In genomic region chr6:108914235-108915022, GRCh38 we compare ENCODE assay signal across 8 cellular contexts.
A peak's percentile ranks its signal among the peaks of the same experiment; 100 is the strongest.
DNase-seq lines count a peak whose midpoint lies in the region; ATAC-seq and TF ChIP-seq lines count a peak whose summit lies in the region.

No MANE protein-coding gene starts in this region.

- H3K27ac Mint-ChIP-seq in CD14-positive monocyte: no peak overlapping the region
- no peak overlapping the region for H3K27ac Mint-ChIP-seq in activated CD8-positive, alpha-beta T cell treated with anti-CD3 and anti-CD28 coated beads for 36 hours

- 49 to 69% methylated on average over 2 to 3 of the region's 4 CpGs for WGBS in gastroesophageal sphincter (ENCODE audit: low coverage in 1 of 2), 2 donors

- H3K36me3 Mint-ChIP-seq in CD14-positive monocyte: no peaks in the 10 kb centered on the region
- H3K36me3 Mint-ChIP-seq in activated CD8-positive, alpha-beta T cell treated with anti-CD3 and anti-CD28 coated beads for 36 hours (ENCODE audit: low read depth): no peaks in the 10 kb centered on the region

- no peak for TF ChIP-seq EP300 in gastroesophageal sphincter (IDR thresholded peaks at IDR 0.05)

- no peaks in the 10 kb centered on the region for H3K36me3 ChIP-seq in gastroesophageal sphincter

- no peak overlapping the region for H3K4me3 ChIP-seq in gastroesophageal sphincter

- TF ChIP-seq CTCF in CD14-positive monocyte (IDR thresholded peaks at IDR 0.05) (peak; percentile 65), gastroesophageal sphincter (IDR thresholded peaks at IDR 0.05) (peak in 3 of 4 experiments; percentile 21 to 31 (median 25))
- peak; percentile 90 for TF ChIP-seq CTCF in activated CD8-positive, alpha-beta T cell treated with anti-CD3 and anti-CD28 coated beads for 36 hours (IDR thresholded peaks at IDR 0.05)

- peak; percentile 73 for ATAC-seq in activated CD8-positive, alpha-beta T cell treated with anti-CD3 and anti-CD28 coated beads for 36 hours
- ATAC-seq in gastroesophageal sphincter (peak; percentile 79), GM19035 (IDR thresholded peaks at IDR 0.05; ENCODE audit: unreplicated experiment) (no peak)

- H3K9me3 Mint-ChIP-seq in CD14-positive monocyte: peaks cover 0 to 2% (median 0%) of the 10 kb centered on the region in 7 donors
- no peaks in the 10 kb centered on the region for H3K9me3 Mint-ChIP-seq in activated CD8-positive, alpha-beta T cell treated with anti-CD3 and anti-CD28 coated beads for 36 hours

- peak overlapping the region in 2 of 4 donors; percentile 6 to 56 for H3K27ac ChIP-seq in gastroesophageal sphincter

- peaks cover 1 to 6% (median 3%) of the 10 kb centered on the region in 3 donors for H3K27me3 Mint-ChIP-seq in CD14-positive monocyte (ENCODE audit: low read depth in 3 of 3)
- no peaks in the 10 kb centered on the region for H3K27me3 Mint-ChIP-seq in activated CD8-positive, alpha-beta T cell treated with anti-CD3 and anti-CD28 coated beads for 36 hours

- no peaks in the 10 kb centered on the region for H3K27me3 ChIP-seq in gastroesophageal sphincter

- H3K4me3 Mint-ChIP-seq in CD14-positive monocyte: no peak overlapping the region
- no peak overlapping the region for H3K4me3 Mint-ChIP-seq in activated CD8-positive, alpha-beta T cell treated with anti-CD3 and anti-CD28 coated beads for 36 hours

- POLR2A ChIA-PET in activated CD8-positive, alpha-beta T cell treated with anti-CD3 and anti-CD28 coated beads for 36 hours (lab: Charles Lee): interaction anchor here (1.6 kb wide), 1 partner anchor 39 kb away, joined by 4 read pairs; no protein-coding TSS in a partner anchor

- peaks cover 4% of the 10 kb centered on the region for H3K4me1 Mint-ChIP-seq in CD14-positive monocyte
- no peaks in the 10 kb centered on the region for H3K4me1 Mint-ChIP-seq in activated CD8-positive, alpha-beta T cell treated with anti-CD3 and anti-CD28 coated beads for 36 hours (ENCODE audit: low read depth)

- no peaks in the 10 kb centered on the region for H3K9me3 ChIP-seq in gastroesophageal sphincter

- CTCF ChIA-PET in activated CD8-positive, alpha-beta T cell treated with anti-CD3 and anti-CD28 coated beads for 36 hours (lab: Charles Lee): interaction anchor here (0.7 to 5.5 kb wide), 17 partner anchors 10 to 372 kb away, joined by 3 to 46 read pairs (median 3); no protein-coding TSS in a partner anchor

- intact Hi-C loops in CD14-positive monocyte (cut with micrococcal nuclease): no loop called here
- intact Hi-C loops in activated CD8-positive, alpha-beta T cell treated with anti-CD3 and anti-CD28 coated beads for 36 hours (cut with micrococcal nuclease): loop anchor here (5.0 kb wide), 1 partner anchor 158 kb away; no protein-coding TSS in a partner anchor

- TF ChIP-seq POLR2A in gastroesophageal sphincter (IDR thresholded peaks at IDR 0.05): no peak

- no peaks in the 10 kb centered on the region for H3K4me1 ChIP-seq in gastroesophageal sphincter

- DNase-seq in CD14-positive monocyte (ENCODE audit: low spot score): no peak
- DNase-seq in HT-29 (ENCODE audit: low spot score): peak; percentile 44
- peak; percentile 65 for DNase-seq in activated CD8-positive, alpha-beta T cell treated with anti-CD3 and anti-CD28 coated beads for 36 hours
- DNase-seq in stimulated activated CD4-positive, alpha-beta T cell treated with anti-CD3 and anti-CD28 coated beads, Interleukin-4, amount 100 ng/mL, for 1 hour: peak; percentile 30
- no peak for DNase-seq in hepatic stellate cell (ENCODE audit: low spot score)
- no peak for DNase-seq in retina

Comparison
In these comparisons a context has a peak if more than half of its experiments do, and no peak if none do; other contexts are left out.
1. DNase-seq: peak in HT-29 (single experiment), activated CD8-positive, alpha-beta T cell treated with anti-CD3 and anti-CD28 coated beads for 36 hours (single experiment) and stimulated activated CD4-positive, alpha-beta T cell treated with anti-CD3 and anti-CD28 coated beads, Interleukin-4, amount 100 ng/mL, for 1 hour (single experiment); none in CD14-positive monocyte (single experiment), hepatic stellate cell (single experiment) and retina (single experiment).
2. CTCF ChIP-seq: peak in every context shown above with its lines; median percentile 90 in activated CD8-positive, alpha-beta T cell treated with anti-CD3 and anti-CD28 coated beads for 36 hours; 65 in CD14-positive monocyte; 25 in gastroesophageal sphincter.